Comparison of ENCODE assay signal across 35 cellular contexts in the genomic region with DNA sequence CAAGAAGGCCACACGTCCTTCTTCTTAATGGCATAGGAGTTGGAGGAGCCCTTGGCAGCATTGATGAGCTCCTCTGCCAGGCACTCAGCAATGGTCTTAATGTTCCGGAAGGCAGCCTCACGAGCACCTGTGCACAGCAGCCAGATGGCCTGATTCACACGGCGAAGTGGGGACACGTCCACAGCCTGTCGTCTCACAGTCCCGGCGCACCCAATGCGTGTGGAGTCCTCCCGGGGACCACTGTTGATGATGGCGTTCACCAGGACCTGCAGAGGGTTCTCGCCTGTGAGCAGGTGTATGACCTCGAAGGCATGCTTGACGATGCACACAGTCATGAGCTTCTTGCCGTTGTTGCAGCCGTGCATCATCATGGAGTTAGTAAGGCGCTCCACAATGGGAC.
"Had no signal": no experiment of that assay in that cellular context is flagged by ENCODE, and none has a peak within 500 bp of the region (broad histone marks: within the 10 kb centered on the region; RNA-seq: fewer than 3 reads in every experiment).

No MANE protein-coding gene starts in this region.

- H3K36me3 ChIP-seq: MG63 had no signal

- DNase-seq: Karpas-422, Kasumi-1, KG1, MG63, MM.1S, MV-4-11, NCI-H1048, NCI-H1092, NCI-H1092 treated with DMSO at 0.1 percent for 48 hours, NCI-H1105, NCI-H1105 treated with DMSO at 0.1 percent for 48 hours, NCI-H1417, NCI-H1417 treated with DMSO at 0.1 percent for 48 hours, NCI-H1436, NCI-H1436 treated with DMSO at 0.1 percent for 48 hours, NCI-H146, NCI-H1694, NCI-H1694 treated with DMSO at 0.1 percent for 48 hours, NCI-H187, NCI-H187 treated with DMSO at 0.1 percent for 48 hours, NCI-H1930, NCI-H2029, NCI-H2029 treated with DMSO at 0.1 percent for 48 hours, NCI-H2081, NCI-H2081 treated with DMSO at 0.1 percent for 48 hours, NCI-H2107, NCI-H2171, NCI-H2171 treated with DMSO at 0.1 percent for 48 hours, NCI-H2227 treated with DMSO at 0.1 percent for 48 hours, NCI-H226, NCI-H345, NCI-H446, NCI-H446 treated with DMSO at 0.1 percent for 48 hours, NCI-H510A had no signal

- H3K4me3 ChIP-seq: MG63 had no signal

- H3K9ac ChIP-seq: KMS-11 had no signal

- H3K27me3 ChIP-seq: MG63 had no signal

- H3K4me2 ChIP-seq: KMS-11 had no signal

- H3K27ac ChIP-seq: KMS-11 had no signal
